22 cellular contexts compared by ENCODE assay signal in genomic region chr17:17506181-17506741, GRCh38. TPM values are rescaled to one million over a fixed set of nuclear protein-coding genes. Genes with fewer than 3 reads are reported as not detected.
A peak's percentile ranks its signal among the peaks of the same experiment; 100 is the strongest.
DNase-seq lines count a peak whose midpoint lies in the region; ATAC-seq and TF ChIP-seq lines count a peak whose summit lies in the region.
"Had no signal": no experiment of that assay in that cellular context is flagged by ENCODE, and none has a peak within 500 bp of the region (broad histone marks: within the 10 kb centered on the region; RNA-seq: fewer than 3 reads in every experiment).

No MANE protein-coding gene starts in this region.

- no peaks in the 10 kb centered on the region for H3K9me2 ChIP-seq in OCI-LY7 (ENCODE audit: insufficient read depth, low read length)

- no peak overlapping the region for H3K4me2 ChIP-seq in OCI-LY7 (ENCODE audit: low read length)

- no peaks in the 10 kb centered on the region for H3K9me3 ChIP-seq in HUES6 (ENCODE audit: control insufficient read depth, insufficient read depth, low read depth, low read length)
- H3K9me3 ChIP-seq in endocrine pancreas (ENCODE audit: control insufficient read depth, low read length) = no peaks in the 10 kb centered on the region
- no peaks in the 10 kb centered on the region for H3K9me3 ChIP-seq in left lung
- H3K9me3 ChIP-seq in OCI-LY7 (ENCODE audit: low read length) = no peaks in the 10 kb centered on the region
- H3K9me3 ChIP-seq: esophagus muscularis mucosa, testis had no signal

- no peaks in the 10 kb centered on the region for H3K9me3 Mint-ChIP-seq in stimulated activated naive CD8-positive, alpha-beta T cell treated with anti-CD3 and anti-CD28 coated beads, Interleukin-15, amount 100 ng/mL, for 72 hours
- H3K9me3 Mint-ChIP-seq: activated CD4-positive, alpha-beta T cell treated with anti-CD3 and anti-CD28 coated beads, Interleukin-2, amount 10 ng/mL, durations not matched to agents 7 days and 5 days; CD8-positive, alpha-beta T cell; naive thymus-derived CD8-positive, alpha-beta T cell had no signal

- H3K4me3 ChIP-seq in HUES6 (ENCODE audit: low read depth, low read length) = no peak overlapping the region
- H3K4me3 ChIP-seq in endocrine pancreas (ENCODE audit: control insufficient read depth, insufficient read depth, low read length) = no peak overlapping the region
- no peak overlapping the region for H3K4me3 ChIP-seq in left lung
- no peak overlapping the region for H3K4me3 ChIP-seq in OCI-LY7 (ENCODE audit: low read depth, low read length, poor library complexity, severe bottlenecking)
- H3K4me3 ChIP-seq: esophagus muscularis mucosa, K562, testis had no signal

- H4K20me1 ChIP-seq in OCI-LY7 (ENCODE audit: insufficient read depth, low read length) = no peaks in the 10 kb centered on the region

- H3K27ac ChIP-seq in HUES6 (ENCODE audit: low read depth, low read length) (0 out of 2 replicates have a peak overlapping the region, but pooled peaks have one; percentile 39), left lung (peak overlapping the region in 1 of 2 donors; percentile 61), OCI-LY7 (ENCODE audit: low read depth, low read length, poor library complexity, severe bottlenecking) (no peak overlapping the region)
- H3K27ac ChIP-seq: esophagus muscularis mucosa, testis had no signal

- CTCF ChIA-PET in OCI-LY7 (lab: Charles Lee; ENCODE audit: unreplicated experiment) = no interaction called here

- no TSS peak for BruUV-seq in OCI-LY7 (replicated peaks; lab: Mats Ljungman, UMichigan)

- intact Hi-C loops in left lung (cut with DNase I) (loop anchor here in 1 of 2 donors (10.0 kb wide), 1 partner anchor 79 kb away; no protein-coding TSS in a partner anchor), sciatic nerve (cut with DNase I) (no loop called here), OCI-LY7 (cut with micrococcal nuclease; ENCODE audit: unreplicated experiment) (no loop called here)

- ATAC-seq in left lung = peak; percentile 23
- ATAC-seq in sciatic nerve = peak; percentile 20
- ATAC-seq in stimulated activated naive CD8-positive, alpha-beta T cell treated with anti-CD3 and anti-CD28 coated beads, Interleukin-15, amount 100 ng/mL, for 72 hours = no peak
- ATAC-seq: CD8-positive, alpha-beta T cell; HCT116; K562; naive thymus-derived CD8-positive, alpha-beta T cell had no signal

- H3K27me3 Mint-ChIP-seq in stimulated activated naive CD8-positive, alpha-beta T cell treated with anti-CD3 and anti-CD28 coated beads, Interleukin-15, amount 100 ng/mL, for 72 hours = no peaks in the 10 kb centered on the region
- H3K27me3 Mint-ChIP-seq: activated CD4-positive, alpha-beta T cell treated with anti-CD3 and anti-CD28 coated beads, Interleukin-2, amount 10 ng/mL, durations not matched to agents 7 days and 5 days had no signal

- DNase-seq in left lung (peak in 1 of 2 donors; percentile 76), sciatic nerve (ENCODE audit: low spot score) (no peak), A172 (ENCODE audit: low spot score) (no peak), OCI-LY7 (ENCODE audit: low spot score) (no peak)
- DNase-seq in effector CD4-positive, alpha-beta T cell = no peak
- no peak for DNase-seq in stimulated activated naive CD8-positive, alpha-beta T cell treated with anti-CD3 and anti-CD28 coated beads, Interleukin-15, amount 100 ng/mL, for 72 hours
- DNase-seq: activated CD4-positive, alpha-beta T cell treated with anti-CD3 and anti-CD28 coated beads, Interleukin-2, amount 10 ng/mL, durations not matched to agents 7 days and 5 days; CD8-positive, alpha-beta T cell; effector CD8-positive, alpha-beta T cell; mammary epithelial cell; NCI-H1930; NCI-H446; NK-92 treated with Interleukin-12 subunit alpha and Interleukin-12 subunit beta, amount 100 ng/mL, for 24 hours; stimulated activated CD4-positive, alpha-beta T cell treated with anti-CD3 and anti-CD28 coated beads, Interleukin-12 subunit alpha, Interleukin-12 subunit beta, amount 100 ng/mL, for 4 hours; SW 1271; testis had no signal

- TF ChIP-seq CTCF in left lung (IDR thresholded peaks at IDR 0.05) (no peak), OCI-LY7 (conservative IDR thresholded peaks at IDR 0.05; ENCODE audit: low read length) (no peak)

- H3K9ac ChIP-seq in HUES6 (ENCODE audit: low read length) (no peak overlapping the region), endocrine pancreas (ENCODE audit: control insufficient read depth, insufficient read depth, low read length) (peak overlapping the region; percentile 31)

- H3K27me3 ChIP-seq in HUES6 (ENCODE audit: control insufficient read depth, insufficient read depth, low read length) = no peaks in the 10 kb centered on the region
- no peaks in the 10 kb centered on the region for H3K27me3 ChIP-seq in endocrine pancreas (ENCODE audit: control insufficient read depth, insufficient read depth, low read length)
- H3K27me3 ChIP-seq in left lung = no peaks in the 10 kb centered on the region
- H3K27me3 ChIP-seq: esophagus muscularis mucosa, testis had no signal

- H3K4me1 ChIP-seq in HUES6 (ENCODE audit: control insufficient read depth, insufficient read depth, low read length) (no peaks in the 10 kb centered on the region), endocrine pancreas (ENCODE audit: control insufficient read depth, insufficient read depth, low read length) (no peaks in the 10 kb centered on the region), left lung (no peaks in the 10 kb centered on the region), OCI-LY7 (ENCODE audit: insufficient read depth, low read length, poor library complexity, severe bottlenecking) (no peaks in the 10 kb centered on the region)
- H3K4me1 ChIP-seq: testis had no signal

- H2AFZ ChIP-seq in OCI-LY7 (ENCODE audit: low read length) = no peak overlapping the region

- H3K4me3 Mint-ChIP-seq in stimulated activated naive CD8-positive, alpha-beta T cell treated with anti-CD3 and anti-CD28 coated beads, Interleukin-15, amount 100 ng/mL, for 72 hours = no peak overlapping the region
- H3K4me3 Mint-ChIP-seq: activated CD4-positive, alpha-beta T cell treated with anti-CD3 and anti-CD28 coated beads, Interleukin-2, amount 10 ng/mL, durations not matched to agents 7 days and 5 days; CD8-positive, alpha-beta T cell; naive thymus-derived CD8-positive, alpha-beta T cell had no signal

- H3K36me3 ChIP-seq in HUES6 (ENCODE audit: control insufficient read depth, insufficient read depth, low read length) (no peaks in the 10 kb centered on the region; the same call in 1 of the 2 replicates), endocrine pancreas (ENCODE audit: control insufficient read depth, insufficient read depth, low read length) (no peaks in the 10 kb centered on the region), left lung (no peaks in the 10 kb centered on the region), OCI-LY7 (ENCODE audit: insufficient read depth, low read length) (no peaks in the 10 kb centered on the region)

- peaks cover 10% of the 10 kb centered on the region for H3K4me1 Mint-ChIP-seq in stimulated activated naive CD8-positive, alpha-beta T cell treated with anti-CD3 and anti-CD28 coated beads, Interleukin-15, amount 100 ng/mL, for 72 hours

- no peaks in the 10 kb centered on the region for H3K79me2 ChIP-seq in OCI-LY7 (ENCODE audit: insufficient read depth, low read depth, low read length)

- no peak overlapping the region for H3K27ac Mint-ChIP-seq in stimulated activated naive CD8-positive, alpha-beta T cell treated with anti-CD3 and anti-CD28 coated beads, Interleukin-15, amount 100 ng/mL, for 72 hours
- H3K27ac Mint-ChIP-seq: activated CD4-positive, alpha-beta T cell treated with anti-CD3 and anti-CD28 coated beads, Interleukin-2, amount 10 ng/mL, durations not matched to agents 7 days and 5 days; CD8-positive, alpha-beta T cell; naive thymus-derived CD8-positive, alpha-beta T cell had no signal

- POLR2A ChIA-PET in OCI-LY7 (lab: Charles Lee) = no interaction called here

RNA-seq across cellular contexts. Expression of gene RASD1, which starts 10.1 kb away (rescaled TPM):
- 10 to 100 TPM; 11.2 to 14.2 TPM for total RNA-seq in left lung
- 58.6 TPM for total RNA-seq in sciatic nerve
- total RNA-seq in A172 (2014; rRNA removed; shearing (Covaris generic)) = not detected in 2 replicates
- total RNA-seq in OCI-LY7 (2014; rRNA removed; shearing (Covaris generic)) = 0.08 and 0.19 TPM in 2 replicates
- total RNA-seq in OCI-LY7 (2022) = not detected in 2 replicates

RNA-seq across cellular contexts. Expression of gene MED9, which starts 29.5 kb away (rescaled TPM):
- total RNA-seq in left lung = 10 to 100 TPM; 11.5 to 12.3 TPM
- total RNA-seq in sciatic nerve = 13.7 TPM
- total RNA-seq in A172 (2014; rRNA removed; shearing (Covaris generic)) = 6.4 and 9.9 TPM in 2 replicates
- 17.1 and 27.5 TPM in 2 replicates for total RNA-seq in OCI-LY7 (2014; rRNA removed; shearing (Covaris generic))
- 21.8 and 26.8 TPM in 2 replicates for total RNA-seq in OCI-LY7 (2022)

Comparison
In these comparisons a context has a peak if more than half of its experiments do, and no peak if none do; other contexts are left out.
1. RNA of gene RASD1, which starts 10.1 kb away (total RNA-seq): 58.6 TPM in sciatic nerve (single experiment) and 11.2 to 14.2 TPM in left lung; 0.08 to 0.19 TPM in OCI-LY7 and not detected in A172; every median in the first group is over 10 times any median in the second.